ENCODE assay signal across 8 cellular contexts in genomic region chr7:64665980-64666674, GRCh38. TPM values are rescaled to one million over a fixed set of nuclear protein-coding genes. Genes with fewer than 3 reads are reported as not detected.
DNase-seq lines count a peak whose midpoint lies in the region; ATAC-seq, FAIRE-seq and TF ChIP-seq lines count a peak whose summit lies in the region.

ZNF107 (plus strand) TSS chr7:64666133; CDS start chr7:64666283, 150 bp downstream.

- TF ChIP-seq CTCF in adrenal gland (IDR thresholded peaks at IDR 0.05) = no peak

- ATAC-seq in HG02852 (IDR thresholded peaks at IDR 0.05; ENCODE audit: unreplicated experiment) (peak; percentile 99), left cardiac atrium (peak; percentile 100)

- H3K4me3 ChIP-seq in adrenal gland = peak within 1 kb of the TSS; percentile 75 to 91 (median 81)

- no peaks in the 10 kb centered on the region for H3K36me3 ChIP-seq in adrenal gland (replicated peaks in 1 of 2)

- peak within 1 kb of the TSS; percentile 6 to 91 (median 86) for H3K27ac ChIP-seq in adrenal gland

- H3K27me3 ChIP-seq in adrenal gland = no peaks in the 10 kb centered on the region

- intact Hi-C loops in adrenal gland (cut with DNase I) (no loop called here), left cardiac atrium (cut with DNase I) (no loop called here), posterior vena cava (cut with DNase I) (no loop called here)

- peaks cover 13 to 34% of the 10 kb centered on the region in 2 donors for H3K4me1 ChIP-seq in adrenal gland (replicated peaks in 1 of 2)

- H3K9me3 ChIP-seq in adrenal gland (replicated peaks in 1 of 3) = no peaks in the 10 kb centered on the region

- WGBS in adrenal gland, 4 donors = 0 to 1% (median 1%) methylated on average over 18 to 37 of the region's 37 CpGs

- TF ChIP-seq POLR2A in GM12892 (IDR thresholded peaks at IDR 0.05; ENCODE audit: low read depth, low read length) (peak; percentile 92), adrenal gland (IDR thresholded peaks at IDR 0.05) (peak in 1 of 2 donors; percentile 80)

- peak; percentile 77 for DNase-seq in GM12892 (ENCODE audit: insufficient read length)
- DNase-seq in NCI-H146 (lab: John Stamatoyannopoulos, UW) = peak; percentile 95
- DNase-seq in T-helper 1 cell = peak; percentile 73 to 91 (median 76)
- peak; percentile 93 to 98 (median 97) for DNase-seq in adrenal gland
- peak; percentile 94 for DNase-seq in left cardiac atrium
- DNase-seq in posterior vena cava (ENCODE audit: low spot score) = peak; percentile 98
- peak; percentile 95 for DNase-seq in ureter (ENCODE audit: low spot score)

- peak; percentile 95 for FAIRE-seq in GM12892 (lab: Jason Lieb, UNC)

RNA-seq across cellular contexts. Expression of gene ZNF107, which starts in this region (rescaled TPM):
- 8.3 TPM for polyA plus RNA-seq in GM12892 (2012; ENCODE audit: missing spikeins)
- total RNA-seq in adrenal gland = 10 to 100 TPM in 4 of 8 donors, 1 to 10 TPM in 4; 2.8 to 15.7 (median 10.0) TPM
- polyA plus RNA-seq in adrenal gland = 10 to 100 TPM in 1 of 3 donors, 1 to 10 TPM in 2; 2.3 to 13.5 (median 3.5) TPM
- 1 to 10 TPM; 1.6 to 2.4 TPM for total RNA-seq in left cardiac atrium
- 1 to 10 TPM; 5.6 to 7.2 TPM for total RNA-seq in posterior vena cava
- 13.8 TPM for total RNA-seq in ureter

Comparison
In these comparisons a context has a peak if more than half of its experiments do, and no peak if none do; other contexts are left out.
1. Peak in every context shown above with its lines: DNase-seq, ATAC-seq, H3K4me3 ChIP-seq and H3K27ac ChIP-seq.